ENCODE assay signal across 11 cellular contexts in genomic region chr12:33892425-33892824, GRCh38.
"Had no signal": no experiment of that assay in that cellular context is flagged by ENCODE, and none has a peak within 500 bp of the region (broad histone marks: within the 10 kb centered on the region; RNA-seq: fewer than 3 reads in every experiment).

No MANE protein-coding gene starts in this region.

- H3K4me1 ChIP-seq: HAP-1 had no signal

- FAIRE-seq: H1, H54 had no signal

- H3K4me2 ChIP-seq: GM23338 had no signal

- H2AFZ ChIP-seq: GM23248, GM23338 had no signal

- H3K9ac ChIP-seq: GM23248 had no signal

- H3K4me3 ChIP-seq: GM23248, GM23338, HAP-1 had no signal

- H3K36me3 ChIP-seq: HAP-1 had no signal

- H3K4me3 Mint-ChIP-seq: GM23338, H9, HFFc6 had no signal

- H3K9me3 ChIP-seq: HAP-1 had no signal

- H3K27ac Mint-ChIP-seq: GM23338, H9, HFFc6 had no signal

- H3K27ac ChIP-seq: GM23248 had no signal

- H3K4me1 Mint-ChIP-seq: GM23338, H9 had no signal

- DNase-seq: GM23248, GOT3, H7, H9, HCEC 1CT, HFFc6 had no signal

- ATAC-seq: GM23338, HCT116 had no signal
